In genomic region chr12:125111403-125111802, GRCh38 we compare ENCODE assay signal across 1 cellular context.
TF ChIP-seq lines count a peak whose summit lies in the region.

No MANE protein-coding gene starts in this region.

TF ChIP-seq in GM23338, 12 proteins besides CTCF, POLR2A, EP300 and RAD21 (continued from another document):
- TF ChIP-seq REST (IDR thresholded peaks at IDR 0.05; ENCODE audit: unreplicated experiment): no peak
- no peak for TF ChIP-seq EZH2 (IDR thresholded peaks at IDR 0.05; ENCODE audit: low read depth, unreplicated experiment)
